8 cellular contexts compared by ENCODE assay signal in the genomic region with DNA sequence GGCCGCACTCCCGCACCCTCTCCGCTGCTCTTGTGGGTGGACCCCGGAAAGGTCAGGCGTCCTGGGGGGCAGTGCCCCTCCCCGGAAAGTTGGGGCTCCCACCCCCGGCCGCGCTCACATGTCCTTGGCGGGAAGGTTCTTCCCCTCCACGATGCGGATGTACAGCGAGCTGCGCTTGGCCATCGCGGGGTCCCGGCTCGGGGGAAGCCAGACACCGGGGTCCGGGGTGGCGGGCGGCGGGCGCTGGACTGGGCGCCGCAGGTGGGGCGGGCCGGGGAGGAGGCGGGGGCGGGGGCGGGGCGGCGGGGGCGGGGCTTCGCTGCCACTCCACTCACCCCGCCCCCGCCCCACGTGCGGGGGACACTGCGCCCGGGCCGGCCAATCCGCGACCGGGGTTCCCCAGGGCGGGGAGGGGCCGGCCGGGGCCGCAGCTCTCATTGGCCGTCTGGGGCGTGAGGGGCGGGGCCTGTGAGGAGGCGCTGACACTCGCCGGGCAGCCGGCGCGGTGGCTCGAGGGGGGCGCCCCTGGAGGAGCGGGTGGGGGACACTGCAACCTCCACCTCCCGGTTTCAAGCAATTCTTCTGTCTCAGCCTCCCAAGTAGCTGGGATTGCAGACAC. TPM values are rescaled to one million over a fixed set of nuclear protein-coding genes. Genes with fewer than 3 reads are reported as not detected.
DNase-seq lines count a peak whose midpoint lies in the region; ATAC-seq and TF ChIP-seq lines count a peak whose summit lies in the region.
"Not testable (repeated sequence)": the region's sequence is repeated elsewhere in the genome, so short reads cannot be mapped to it uniquely, and the experiment has no call there.

TSS of gene RASA4 (minus strand) at position 250 of the 619 bp plus-strand sequence. CDS start at position 183, 67 bp downstream.

- H3K36me3 ChIP-seq in DND-41 (ENCODE audit: insufficient read depth, low read length); stomach: not testable (repeated sequence)

- peak within 1 kb of the TSS in 6 of 8 donors; percentile 3 to 73 (median 52) for H3K4me3 Mint-ChIP-seq in naive B cell

- H3K27me3 ChIP-seq in DND-41 (ENCODE audit: insufficient read depth, low read length, poor library complexity); foreskin keratinocyte; stomach: not testable (repeated sequence)

- intact Hi-C loops in stomach (cut with DNase I; ENCODE audit: low total_unique reads), result not testable (repeated sequence)

- H4K20me1 ChIP-seq in DND-41 (ENCODE audit: insufficient read depth, low read length), result not testable (repeated sequence)

- H2AFZ ChIP-seq in DND-41 (ENCODE audit: low read depth, low read length), result not testable (repeated sequence)

- TF ChIP-seq POLR2A in stomach (IDR thresholded peaks at IDR 0.05), result not testable (repeated sequence)

- not testable (repeated sequence) for H3K36me3 Mint-ChIP-seq in activated naive CD4-positive, alpha-beta T cell treated with anti-CD3 and anti-CD28 coated beads, Interleukin-2, amount 50 U/mL, for 72 hours; naive B cell

- not testable (repeated sequence) for H3K9ac ChIP-seq in DND-41 (ENCODE audit: low read depth, low read length)

- not testable (repeated sequence) for H3K9me3 ChIP-seq in DND-41 (ENCODE audit: insufficient read depth, low read length, severe bottlenecking); stomach

- TF ChIP-seq EP300 in stomach (IDR thresholded peaks at IDR 0.05), result not testable (repeated sequence)

- peak; percentile 92 for ATAC-seq in DND-41 (ENCODE audit: insufficient read depth, low read depth)
- ATAC-seq in GM21390 (IDR thresholded peaks at IDR 0.05; ENCODE audit: unreplicated experiment), result peak; percentile 66
- peak; percentile 67 for ATAC-seq in HG03159 (IDR thresholded peaks at IDR 0.05; ENCODE audit: unreplicated experiment)
- ATAC-seq in activated naive CD4-positive, alpha-beta T cell treated with anti-CD3 and anti-CD28 coated beads, Interleukin-2, amount 50 U/mL, for 72 hours, result peak; percentile 87 to 95
- ATAC-seq in foreskin keratinocyte, result peak; percentile 90
- peak; percentile 88 for ATAC-seq in naive B cell (ENCODE audit: low read depth in 2 of 2)

- not testable (repeated sequence) for H3K4me2 ChIP-seq in DND-41 (ENCODE audit: insufficient read depth, low read length)

- H3K27ac Mint-ChIP-seq in activated naive CD4-positive, alpha-beta T cell treated with anti-CD3 and anti-CD28 coated beads, Interleukin-2, amount 50 U/mL, for 72 hours, result not testable (repeated sequence)
- peak within 1 kb of the TSS in 1 of 6 donors; percentile 81 for H3K27ac Mint-ChIP-seq in naive B cell

- H3K4me1 ChIP-seq in DND-41 (ENCODE audit: insufficient read depth, low read length); foreskin keratinocyte; stomach: not testable (repeated sequence)

- H3K27ac ChIP-seq in DND-41 (ENCODE audit: low read length); foreskin keratinocyte: not testable (repeated sequence)
- peak within 1 kb of the TSS in 2 of 5 donors; percentile 38 to 72 for H3K27ac ChIP-seq in stomach

- not testable (repeated sequence) for H3K27me3 Mint-ChIP-seq in naive B cell

- not testable (repeated sequence) for TF ChIP-seq CTCF in DND-41 (IDR thresholded peaks at IDR 0.05; ENCODE audit: borderline replicate concordance, extremely low read depth, low read length, poor library complexity, severe bottlenecking); foreskin keratinocyte (conservative IDR thresholded peaks at IDR 0.05); stomach (IDR thresholded peaks at IDR 0.05)

- not testable (repeated sequence) for H3K9me3 Mint-ChIP-seq in activated naive CD4-positive, alpha-beta T cell treated with anti-CD3 and anti-CD28 coated beads, Interleukin-2, amount 50 U/mL, for 72 hours; naive B cell

- not testable (repeated sequence) for H3K4me1 Mint-ChIP-seq in naive B cell

- not testable (repeated sequence) for H3K4me3 ChIP-seq in DND-41 (ENCODE audit: low read depth in 1 of 2, low read length in 2 of 2)
- peak within 1 kb of the TSS; percentile 44 to 50 (median 47) for H3K4me3 ChIP-seq in stomach

- peak; percentile 16 for DNase-seq in DND-41
- DNase-seq in SK-N-DZ (ENCODE audit: low spot score), result peak; percentile 17
- peak; percentile 54 to 61 for DNase-seq in activated naive CD4-positive, alpha-beta T cell treated with anti-CD3 and anti-CD28 coated beads, Interleukin-2, amount 50 U/mL, for 72 hours (ENCODE audit: low spot score in 2 of 2)
- DNase-seq in foreskin keratinocyte, result not testable (repeated sequence)
- DNase-seq in naive B cell, result peak; percentile 42
- DNase-seq in stomach, result peak; percentile 26

- H3K79me2 ChIP-seq in DND-41 (ENCODE audit: insufficient read depth, low read length), result not testable (repeated sequence)

- WGBS in stomach, 5 donors, result 1% methylated on average over 15 to 18 of the region's 62 CpGs; no CpG with 5 or more reads in 2 of the 5 donors

RNA-seq across cellular contexts. Expression of gene RASA4, which starts in this region (rescaled TPM):
- polyA plus RNA-seq in SK-N-DZ (2014; cell fraction: cytosol; rRNA removed), result 18.0 and 28.5 TPM in 2 replicates
- 36.6 and 40.2 TPM in 2 replicates for polyA plus RNA-seq in SK-N-DZ (2014; cell fraction: nucleus; rRNA removed)
- 10 to 100 TPM; 47.8 to 79.4 TPM for total RNA-seq in activated naive CD4-positive, alpha-beta T cell treated with anti-CD3 and anti-CD28 coated beads, Interleukin-2, amount 50 U/mL, for 72 hours
- 0.56 and 1.3 TPM in 2 replicates for total RNA-seq in foreskin keratinocyte
- 0.92 and 0.99 TPM in 2 replicates for polyA plus RNA-seq in foreskin keratinocyte
- polyA plus RNA-seq in naive B cell (ENCODE audit: low read depth in 6 of 6), result 10 to 100 TPM in 4 of 6 donors, 1 to 10 TPM in 2; 5.9 to 24.9 (median 14.3) TPM
- 10 to 100 TPM in 4 of 5 donors, 1 to 10 TPM in 1; 7.6 to 57.2 (median 17.4) TPM for total RNA-seq in stomach
- polyA plus RNA-seq in stomach, result 10 to 100 TPM; 11.5 to 17.4 (median 13.1) TPM
